In the genomic region with DNA sequence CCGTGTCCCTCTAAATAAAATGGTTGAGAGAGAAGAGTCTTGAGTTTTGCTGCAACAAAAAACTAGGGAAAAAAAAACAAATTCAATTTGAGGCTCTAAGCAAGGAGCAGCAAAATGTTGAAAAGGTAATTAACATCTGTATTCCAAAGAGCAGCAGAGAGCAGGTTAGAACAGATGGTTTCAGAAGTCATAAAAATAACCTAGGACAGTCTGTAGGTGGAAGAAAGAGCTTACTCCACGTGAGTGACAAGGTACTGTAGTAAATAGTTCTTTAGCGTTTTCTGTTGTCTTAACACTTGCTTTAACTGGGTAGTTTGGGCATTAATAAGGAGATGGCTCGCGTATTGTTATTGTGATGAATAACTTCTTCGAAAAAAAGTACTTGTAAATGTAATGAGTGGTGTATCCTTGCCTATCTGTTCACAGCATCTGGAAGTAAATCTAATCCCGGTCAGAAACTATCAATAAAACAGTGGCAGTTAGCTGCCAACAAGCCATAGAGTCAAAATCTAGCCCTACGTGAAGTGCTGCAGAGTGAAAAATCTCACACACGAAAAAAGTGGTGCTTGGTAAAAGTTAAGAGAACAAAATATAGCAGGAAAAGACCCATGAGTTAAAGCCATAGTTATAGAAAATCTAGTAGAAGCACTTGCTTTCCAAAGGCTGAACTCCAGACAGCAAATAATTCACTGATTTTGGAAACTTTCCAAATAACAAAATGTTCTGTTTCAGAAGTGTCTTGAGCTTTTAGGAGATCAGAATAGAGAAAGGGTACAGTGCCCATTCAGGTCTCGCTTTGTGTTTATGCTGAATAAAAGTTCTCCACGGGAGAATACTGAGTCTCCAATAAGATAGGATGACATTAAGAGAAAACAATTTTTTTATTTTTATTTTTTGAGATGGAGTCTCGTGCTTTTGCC, we compare ENCODE assay signal across 23 cellular contexts. TPM values are rescaled to one million over a fixed set of nuclear protein-coding genes. Genes with fewer than 3 reads are reported as not detected.
DNase-seq lines count a peak whose midpoint lies in the region; ATAC-seq, FAIRE-seq and TF ChIP-seq lines count a peak whose summit lies in the region.
"Had no signal": no experiment of that assay in that cellular context is flagged by ENCODE, and none has a peak within 500 bp of the region (broad histone marks: within the 10 kb centered on the region; RNA-seq: fewer than 3 reads in every experiment).

No MANE protein-coding gene starts in this region.

- peaks cover 13% of the 10 kb centered on the region for H3F3A ChIP-seq in Loucy (ENCODE audit: low read depth)

- H3K4me2 ChIP-seq in Loucy (ENCODE audit: low read depth, low read length, poor library complexity, severe bottlenecking) (peak overlapping the region; percentile 5), osteoblast (ENCODE audit: insufficient read depth, low read length) (no peak overlapping the region)

- H3K9ac ChIP-seq in Loucy (ENCODE audit: low read depth, low read length, poor library complexity, severe bottlenecking): peak overlapping the region; percentile 3
- H3K9ac ChIP-seq in duodenal mucosa (ENCODE audit: low read depth in 1 of 2, low read length in 2 of 2): no peak overlapping the region
- no peak overlapping the region for H3K9ac ChIP-seq in mucosa of rectum (ENCODE audit: low read depth in 1 of 2, low read length in 2 of 2)

- H4K20me1 ChIP-seq in Loucy (ENCODE audit: insufficient read depth, low read length, poor library complexity, severe bottlenecking) (no peaks in the 10 kb centered on the region), osteoblast (ENCODE audit: insufficient read depth, low read length) (no peaks in the 10 kb centered on the region)

- TF ChIP-seq CTCF in Loucy (conservative IDR thresholded peaks at IDR 0.05; ENCODE audit: low read length) (no peak), osteoblast (IDR thresholded peaks at IDR 0.05; ENCODE audit: extremely low read depth, low read depth, low read length) (no peak)

- no peak for ATAC-seq in GM21515 (IDR thresholded peaks at IDR 0.05; ENCODE audit: unreplicated experiment)
- ATAC-seq: activated CD8-positive, alpha-beta T cell treated with anti-CD3 and anti-CD28 coated beads for 36 hours; left cardiac atrium had no signal

- no peaks in the 10 kb centered on the region for H3K36me3 ChIP-seq in Loucy (ENCODE audit: insufficient read depth, low read length)
- H3K36me3 ChIP-seq in duodenal mucosa (ENCODE audit: control insufficient read depth in 1 of 2, insufficient read depth in 2 of 2, low read length in 2 of 2): no peaks in the 10 kb centered on the region
- H3K36me3 ChIP-seq in mucosa of rectum (ENCODE audit: control insufficient read depth in 2 of 2, insufficient read depth in 2 of 2, low read length in 2 of 2): no peaks in the 10 kb centered on the region
- H3K36me3 ChIP-seq in osteoblast (ENCODE audit: insufficient read depth, low read length): no peaks in the 10 kb centered on the region
- H3K36me3 ChIP-seq: esophagus squamous epithelium, stomach, vagina had no signal

- H3K27me3 ChIP-seq in Loucy (ENCODE audit: insufficient read depth, low read length, poor library complexity, severe bottlenecking) (no peaks in the 10 kb centered on the region), duodenal mucosa (ENCODE audit: control insufficient read depth in 1 of 2, insufficient read depth in 2 of 2, low read length in 2 of 2) (peaks cover 0 to under 1% of the 10 kb centered on the region in 2 donors), mucosa of rectum (ENCODE audit: control insufficient read depth in 2 of 2, insufficient read depth in 2 of 2, low read length in 2 of 2) (no peaks in the 10 kb centered on the region), osteoblast (ENCODE audit: insufficient read depth, low read length) (peaks cover 6% of the 10 kb centered on the region)
- H3K27me3 ChIP-seq: esophagus squamous epithelium, stomach, vagina had no signal

- H3K4me1 ChIP-seq in Loucy (ENCODE audit: insufficient read depth, low read length, poor library complexity, severe bottlenecking) (peaks cover 47% of the 10 kb centered on the region), duodenal mucosa (ENCODE audit: control insufficient read depth in 1 of 2, insufficient read depth in 2 of 2, low read length in 2 of 2) (peaks cover 0 to 17% of the 10 kb centered on the region in 2 donors), mucosa of rectum (ENCODE audit: control insufficient read depth in 2 of 2, insufficient read depth in 2 of 2, low read length in 2 of 2) (peaks cover 8 to 28% of the 10 kb centered on the region in 2 donors), osteoblast (ENCODE audit: insufficient read depth, low read length) (peaks cover 3% of the 10 kb centered on the region)

- H2AFZ ChIP-seq in Loucy (ENCODE audit: low read length) (peak overlapping the region; percentile 66), osteoblast (ENCODE audit: low read length) (no peak overlapping the region)

- DNase-seq in GM18507 (ENCODE audit: extremely low spot score, insufficient read length, low read depth) (no peak), osteoblast (ENCODE audit: insufficient read length, low spot score, missing footprints) (no peak), NCI-H2196 treated with DMSO at 0.1 percent for 48 hours (lab: John Stamatoyannopoulos, UW; ENCODE audit: unreplicated experiment) (no peak)
- no peak for DNase-seq in activated naive CD4-positive, alpha-beta T cell treated with anti-CD3 and anti-CD28 coated beads, Interleukin-2, amount 50 U/mL, for 16 hours
- DNase-seq: activated CD8-positive, alpha-beta T cell treated with anti-CD3 and anti-CD28 coated beads for 36 hours; amygdala; COR-L47; esophagus squamous epithelium; GF-D8; hippocampal formation; IMR-90; left cardiac atrium; naive B cell; NCI-H1092 treated with DMSO at 0.1 percent for 48 hours; NCI-H510A treated with DMSO at 0.1 percent for 48 hours; stomach; SW 1271 had no signal

- peak; percentile 63 for FAIRE-seq in GM18507 (lab: Jason Lieb, UNC)

- H3K9me3 ChIP-seq in Loucy (ENCODE audit: insufficient read depth, low read depth, low read length) (no peaks in the 10 kb centered on the region), duodenal mucosa (ENCODE audit: control insufficient read depth in 1 of 2, low read length in 2 of 2) (no peaks in the 10 kb centered on the region), mucosa of rectum (ENCODE audit: control insufficient read depth in 2 of 2, low read length in 2 of 2) (no peaks in the 10 kb centered on the region), osteoblast (ENCODE audit: low read depth, low read length) (no peaks in the 10 kb centered on the region)
- H3K9me3 ChIP-seq: esophagus squamous epithelium, stomach, vagina had no signal

- no peak overlapping the region for H3K27ac ChIP-seq in duodenal mucosa (ENCODE audit: low read depth, low read length)
- H3K27ac ChIP-seq in mucosa of rectum (ENCODE audit: low read depth in 2 of 2, low read length in 2 of 2): peak overlapping the region in 1 of 2 donors; percentile 22
- no peak overlapping the region for H3K27ac ChIP-seq in osteoblast (ENCODE audit: low read depth, low read length)
- H3K27ac ChIP-seq: vagina, VCaP had no signal

- no peaks in the 10 kb centered on the region for H3K79me2 ChIP-seq in Loucy (ENCODE audit: insufficient read depth, low read length)
- no peaks in the 10 kb centered on the region for H3K79me2 ChIP-seq in osteoblast (ENCODE audit: insufficient read depth, low read length)

- peak overlapping the region; percentile 13 for H3K4me3 ChIP-seq in Loucy (ENCODE audit: low read length, poor library complexity, severe bottlenecking)
- peak overlapping the region; percentile 3 to 15 for H3K4me3 ChIP-seq in duodenal mucosa (ENCODE audit: low read depth in 1 of 2, low read length in 2 of 2)
- H3K4me3 ChIP-seq in mucosa of rectum (ENCODE audit: low read length in 2 of 2): peak overlapping the region; percentile 9 to 22
- no peak overlapping the region for H3K4me3 ChIP-seq in osteoblast (ENCODE audit: insufficient read depth, low read length)
- H3K4me3 ChIP-seq: esophagus squamous epithelium, stomach, vagina had no signal

- no peaks in the 10 kb centered on the region for H3K9me2 ChIP-seq in Loucy (replicated peaks; ENCODE audit: low read depth, low read length)

RNA-seq across cellular contexts. Expression of gene PARD3, which starts 49.3 kb away (rescaled TPM):
- total RNA-seq in osteoblast: 69.2 and 71.7 TPM in 2 replicates
